Comparison of ENCODE assay signal across 8 cellular contexts in genomic region chrX:140091276-140091886, GRCh38.
A peak's percentile ranks its signal among the peaks of the same experiment; 100 is the strongest.
DNase-seq lines count a peak whose midpoint lies in the region; FAIRE-seq and TF ChIP-seq lines count a peak whose summit lies in the region.

No MANE protein-coding gene starts in this region.

- no peaks in the 10 kb centered on the region for H3K9me3 Mint-ChIP-seq in T-helper 2 cell treated with Interferon-gamma antibody and Interleukin-4, amounts not matched to agents 5 μg/mL and 100 μg/mL, for 36 hours
- H3K9me3 Mint-ChIP-seq in mesothelial cell of epicardium (no peaks in the 10 kb centered on the region), type B pancreatic cell (no peaks in the 10 kb centered on the region)

- peak overlapping the region; percentile 43 for H3K4me3 Mint-ChIP-seq in T-helper 2 cell treated with Interferon-gamma antibody and Interleukin-4, amounts not matched to agents 5 μg/mL and 100 μg/mL, for 36 hours
- H3K4me3 Mint-ChIP-seq in mesothelial cell of epicardium (peak overlapping the region; percentile 61), type B pancreatic cell (peak overlapping the region; percentile 78)

- peaks cover 19% of the 10 kb centered on the region for H3K27me3 Mint-ChIP-seq in T-helper 2 cell treated with Interferon-gamma antibody and Interleukin-4, amounts not matched to agents 5 μg/mL and 100 μg/mL, for 36 hours (ENCODE audit: low read depth)
- H3K27me3 Mint-ChIP-seq in mesothelial cell of epicardium (ENCODE audit: low read depth) (peaks cover 65% of the 10 kb centered on the region), type B pancreatic cell (peaks cover 63% of the 10 kb centered on the region)

- H3K27ac ChIP-seq in dorsolateral prefrontal cortex = peak overlapping the region in 15 of 59 donors; percentile 11 to 78 (median 46)

- DNase-seq in ELF-1 (ENCODE audit: low read depth, low spot score) (peak; percentile 66), HEK293T (ENCODE audit: extremely low spot score) (peak; percentile 59), dorsolateral prefrontal cortex (peak in 8 of 10 donors; percentile 8 to 58 (median 32)), mesothelial cell of epicardium (ENCODE audit: low spot score in 2 of 2, unreplicated experiment in 2 of 2) (peak; percentile 20 to 37), type B pancreatic cell (ENCODE audit: extremely low spot score, unreplicated experiment) (no peak), OCI-M2 (lab: John Stamatoyannopoulos, UW; ENCODE audit: unreplicated experiment) (no peak), HTR-8/SVneo (ENCODE audit: insufficient read length, low spot score) (no peak)
- peak; percentile 6 for DNase-seq in T-helper 2 cell treated with Interferon-gamma antibody and Interleukin-4, amounts not matched to agents 5 μg/mL and 100 μg/mL, for 36 hours (ENCODE audit: low spot score)

- TF ChIP-seq CTCF in dorsolateral prefrontal cortex (IDR thresholded peaks at IDR 0.05 in 54 of 56, conservative IDR thresholded peaks at IDR 0.05 in 2 of 56; ENCODE audit: low read depth in 1 of 56, partially characterized antibody in 56 of 56) = peak in 6 of 56 donors; percentile 4 to 24 (median 14)
- TF ChIP-seq CTCF in mesothelial cell of epicardium (IDR thresholded peaks at IDR 0.05; ENCODE audit: unreplicated experiment) = no peak
- peak; percentile 40 for TF ChIP-seq CTCF in type B pancreatic cell (conservative IDR thresholded peaks at IDR 0.05)

- H3K27ac Mint-ChIP-seq in T-helper 2 cell treated with Interferon-gamma antibody and Interleukin-4, amounts not matched to agents 5 μg/mL and 100 μg/mL, for 36 hours = no peak overlapping the region
- H3K27ac Mint-ChIP-seq in mesothelial cell of epicardium = no peak overlapping the region
- H3K27ac Mint-ChIP-seq in type B pancreatic cell = no peak overlapping the region

- no peaks in the 10 kb centered on the region for H3K36me3 Mint-ChIP-seq in T-helper 2 cell treated with Interferon-gamma antibody and Interleukin-4, amounts not matched to agents 5 μg/mL and 100 μg/mL, for 36 hours (ENCODE audit: low read depth)
- H3K36me3 Mint-ChIP-seq in mesothelial cell of epicardium = no peaks in the 10 kb centered on the region
- H3K36me3 Mint-ChIP-seq in type B pancreatic cell = no peaks in the 10 kb centered on the region

- POLR2A ChIA-PET in HEK293T (lab: Yijun Ruan, JAX) = no interaction called here

- H3K27me3 ChIP-seq in dorsolateral prefrontal cortex = peaks cover 0 to 61% (median 12%) of the 10 kb centered on the region in 45 donors

- CTCF ChIA-PET in HEK293T (lab: Yijun Ruan, JAX) = no interaction called here

- peak overlapping the region; percentile 31 to 70 (median 51) for H3K4me3 ChIP-seq in dorsolateral prefrontal cortex

- no peak for FAIRE-seq in HTR-8/SVneo (lab: Jason Lieb, UNC)

- no peaks in the 10 kb centered on the region for H3K4me1 Mint-ChIP-seq in T-helper 2 cell treated with Interferon-gamma antibody and Interleukin-4, amounts not matched to agents 5 μg/mL and 100 μg/mL, for 36 hours (ENCODE audit: low read depth)
- H3K4me1 Mint-ChIP-seq in mesothelial cell of epicardium (no peaks in the 10 kb centered on the region), type B pancreatic cell (ENCODE audit: unreplicated experiment) (no peaks in the 10 kb centered on the region)

- intact Hi-C loops in dorsolateral prefrontal cortex (cut with DNase I) = loop anchor here in 1 of 2 donors (10.0 kb wide), 1 partner anchor 413 kb away; the partner anchor contains the start of gene SOX3

TF ChIP-seq in HEK293T, 16 proteins besides CTCF, POLR2A, EP300 and RAD21:
- TF ChIP-seq NFRKB (IDR thresholded peaks at IDR 0.05) (no peak), FOXM1 (IDR thresholded peaks at IDR 0.05; ENCODE audit: borderline replicate concordance) (0 out of 2 replicates have a peak, but pooled peaks have one; percentile 36), ARNT (IDR thresholded peaks at IDR 0.05) (0 out of 2 replicates have a peak, but pooled peaks have one; percentile 20)

Comparison
In these comparisons a context has a peak if more than half of its experiments do, and no peak if none do; other contexts are left out.
1. DNase-seq: peak in ELF-1 (single experiment), HEK293T (single experiment), T-helper 2 cell treated with Interferon-gamma antibody and Interleukin-4, amounts not matched to agents 5 μg/mL and 100 μg/mL, for 36 hours (single experiment), dorsolateral prefrontal cortex (8 of 10) and mesothelial cell of epicardium (2 of 2); none in type B pancreatic cell (single experiment), OCI-M2 (single experiment) and HTR-8/SVneo (single experiment).
2. Peak in every context shown above with its lines, with median percentiles within 50 percentile points of each other: H3K4me3 Mint-ChIP-seq.